ENCODE assay signal across 8 cellular contexts in genomic region chr3:129383292-129383860, GRCh38. TPM values are rescaled to one million over a fixed set of nuclear protein-coding genes. Genes with fewer than 3 reads are reported as not detected.
DNase-seq lines count a peak whose midpoint lies in the region; ATAC-seq and TF ChIP-seq lines count a peak whose summit lies in the region.

No MANE protein-coding gene starts in this region.

- DNase-seq in Daoy (ENCODE audit: low read depth) (peak; percentile 81), LNCaP clone FGC (ENCODE audit: low read depth) (peak; percentile 13), RPMI7951 (ENCODE audit: low read depth) (peak; percentile 73), cardiac muscle cell (ENCODE audit: low read depth in 1 of 2, low spot score in 1 of 2) (peak; percentile 77), psoas muscle (peak; percentile 38 to 70)
- DNase-seq in activated naive CD4-positive, alpha-beta T cell treated with anti-CD3 and anti-CD28 coated beads, Interleukin-2, amount 50 U/mL, for 72 hours (ENCODE audit: low spot score in 2 of 2): peak in 1 of 2 donors; percentile 51

- no peaks in the 10 kb centered on the region for H3K9me3 ChIP-seq in cardiac muscle cell (ENCODE audit: low read depth)
- H3K9me3 ChIP-seq in psoas muscle: no peaks in the 10 kb centered on the region

- no peaks in the 10 kb centered on the region for H3K9me3 Mint-ChIP-seq in activated naive CD4-positive, alpha-beta T cell treated with anti-CD3 and anti-CD28 coated beads, Interleukin-2, amount 50 U/mL, for 72 hours

- H3K27ac Mint-ChIP-seq in activated naive CD4-positive, alpha-beta T cell treated with anti-CD3 and anti-CD28 coated beads, Interleukin-2, amount 50 U/mL, for 72 hours: peak overlapping the region in 1 of 2 donors; percentile 29

- intact Hi-C loops in psoas muscle (cut with DNase I): loop anchor here in 1 of 2 donors (10.0 kb wide), 1 partner anchor 551 kb away; no protein-coding TSS in a partner anchor

- ATAC-seq in GM21619 (IDR thresholded peaks at IDR 0.05; ENCODE audit: unreplicated experiment) (peak; percentile 88), psoas muscle (peak; percentile 83 to 92 (median 90)), HG02763 (IDR thresholded peaks at IDR 0.05; ENCODE audit: unreplicated experiment) (no peak)
- peak; percentile 86 to 88 for ATAC-seq in activated naive CD4-positive, alpha-beta T cell treated with anti-CD3 and anti-CD28 coated beads, Interleukin-2, amount 50 U/mL, for 72 hours

- no peak overlapping the region for H3K27ac ChIP-seq in cardiac muscle cell
- no peak overlapping the region for H3K27ac ChIP-seq in psoas muscle

- no peaks in the 10 kb centered on the region for H3K36me3 Mint-ChIP-seq in activated naive CD4-positive, alpha-beta T cell treated with anti-CD3 and anti-CD28 coated beads, Interleukin-2, amount 50 U/mL, for 72 hours

- H3K36me3 ChIP-seq in cardiac muscle cell: peaks cover 5% of the 10 kb centered on the region
- H3K36me3 ChIP-seq in psoas muscle (ENCODE audit: insufficient read depth in 1 of 2, low read depth in 1 of 2): peaks cover 0 to 14% of the 10 kb centered on the region in 2 donors

- no peaks in the 10 kb centered on the region for H3K4me1 ChIP-seq in cardiac muscle cell (ENCODE audit: low read depth)
- H3K4me1 ChIP-seq in psoas muscle: peaks cover 6% of the 10 kb centered on the region

- H3K4me3 ChIP-seq in LNCaP clone FGC (ENCODE audit: low read depth, low read length) (no peak overlapping the region), cardiac muscle cell (no peak overlapping the region), psoas muscle (no peak overlapping the region)

- H3K27me3 ChIP-seq in cardiac muscle cell (no peaks in the 10 kb centered on the region), psoas muscle (ENCODE audit: insufficient read depth in 3 of 3, low read length in 2 of 3) (no peaks in the 10 kb centered on the region)

- TF ChIP-seq CTCF in LNCaP clone FGC (IDR thresholded peaks at IDR 0.05; ENCODE audit: control insufficient read depth, extremely low read depth, insufficient read depth) (peak; percentile 81), cardiac muscle cell (IDR thresholded peaks at IDR 0.05; ENCODE audit: low read depth, low read length) (peak; percentile 93), psoas muscle (IDR thresholded peaks at IDR 0.05) (peak; percentile 70)

- 43 to 49% (median 44%) methylated on average over 6 of the region's 6 CpGs for WGBS in psoas muscle, 3 donors

RNA-seq across cellular contexts. Expression of gene EFCAB12, which starts 45.1 kb away (rescaled TPM):
- total RNA-seq in Daoy (2014; rRNA removed; shearing (Covaris generic)): not detected in 2 replicates
- 0.20 TPM in 1 of 2 replicates, not detected in the other for total RNA-seq in RPMI7951 (2014; rRNA removed; shearing (Covaris generic))
- total RNA-seq in activated naive CD4-positive, alpha-beta T cell treated with anti-CD3 and anti-CD28 coated beads, Interleukin-2, amount 50 U/mL, for 72 hours: under 1 TPM; 0.82 to 0.93 TPM
- total RNA-seq in cardiac muscle cell (0.48 and 0.85 TPM in 2 replicates), psoas muscle (not detected)
- polyA plus RNA-seq in cardiac muscle cell (0.49 and 1.7 TPM in 2 replicates), psoas muscle (under 1 TPM in 2 of 3 donors, not detected in 1; 0.04 to 0.30 TPM)

RNA-seq across cellular contexts. Expression of gene MBD4, which starts 56.4 kb away (rescaled TPM):
- total RNA-seq in Daoy (2014; rRNA removed; shearing (Covaris generic)): 25.7 and 34.3 TPM in 2 replicates
- total RNA-seq in RPMI7951 (2014; rRNA removed; shearing (Covaris generic)): 26.4 and 37.5 TPM in 2 replicates
- total RNA-seq in activated naive CD4-positive, alpha-beta T cell treated with anti-CD3 and anti-CD28 coated beads, Interleukin-2, amount 50 U/mL, for 72 hours: 10 to 100 TPM; 49.6 to 64.1 TPM
- total RNA-seq in cardiac muscle cell (16.2 and 30.0 TPM in 2 replicates), psoas muscle (10 to 100 TPM; 16.0 to 23.1 (median 19.9) TPM)
- polyA plus RNA-seq in cardiac muscle cell (39.8 and 60.8 TPM in 2 replicates), psoas muscle (10 to 100 TPM; 17.9 to 30.4 (median 18.1) TPM)

RNA-seq across cellular contexts. Expression of gene IFT122, which starts 56.6 kb away (rescaled TPM):
- 11.1 and 11.2 TPM in 2 replicates for total RNA-seq in Daoy (2014; rRNA removed; shearing (Covaris generic))
- total RNA-seq in RPMI7951 (2014; rRNA removed; shearing (Covaris generic)): 17.9 and 20.5 TPM in 2 replicates
- 10 to 100 TPM; 29.5 to 39.8 TPM for total RNA-seq in activated naive CD4-positive, alpha-beta T cell treated with anti-CD3 and anti-CD28 coated beads, Interleukin-2, amount 50 U/mL, for 72 hours
- total RNA-seq in cardiac muscle cell: 28.3 and 31.5 TPM in 2 replicates
- 21.9 and 40.0 TPM in 2 replicates for polyA plus RNA-seq in cardiac muscle cell
- total RNA-seq in psoas muscle: 1 to 10 TPM; 4.5 to 7.3 (median 5.7) TPM
- polyA plus RNA-seq in psoas muscle: 1 to 10 TPM; 2.3 to 4.3 (median 3.2) TPM
